In genomic region chr2:25589676-25590205, GRCh38 we compare ENCODE assay signal across 1 cellular context.
TF ChIP-seq lines count a peak whose summit lies in the region.

No MANE protein-coding gene starts in this region.

TF ChIP-seq in H1, 55 proteins besides CTCF, POLR2A, EP300 and RAD21:
- no peak for TF ChIP-seq MAX (IDR thresholded peaks at IDR 0.05)
- TF ChIP-seq POLR2AphosphoS5 (IDR thresholded peaks at IDR 0.05; ENCODE audit: low read depth, low read length) = no peak; the same call in 1 of the 2 replicates
- TF ChIP-seq RBBP5 (IDR thresholded peaks at IDR 0.05; ENCODE audit: borderline replicate concordance, low read depth, low read length) = no peak
- no peak for TF ChIP-seq ATF3 (IDR thresholded peaks at IDR 0.05; ENCODE audit: insufficient read depth, low read depth, low read length)
- no peak for TF ChIP-seq YY1 (IDR thresholded peaks at IDR 0.05; ENCODE audit: low read depth, low read length)
- no peak for TF ChIP-seq SIN3A (conservative IDR thresholded peaks at IDR 0.05 in 1 of 2, IDR thresholded peaks at IDR 0.05 in 1 of 2; ENCODE audit: low read depth in 1 of 2, low read length in 2 of 2)
- TF ChIP-seq BRCA1 (IDR thresholded peaks at IDR 0.05; ENCODE audit: low read depth, low read length) = no peak
- TF ChIP-seq RNF2 (IDR thresholded peaks at IDR 0.05; ENCODE audit: borderline replicate concordance, low read depth, low read length, missing control alignments, poor library complexity, severe bottlenecking) = no peak
- no peak for TF ChIP-seq KDM1A (IDR thresholded peaks at IDR 0.05; ENCODE audit: borderline replicate concordance, low read length)
- TF ChIP-seq SP4 (IDR thresholded peaks at IDR 0.05; ENCODE audit: low read length) = no peak
- TF ChIP-seq RXRA (IDR thresholded peaks at IDR 0.05; ENCODE audit: insufficient read depth, low read depth, low read length) = no peak
- TF ChIP-seq HDAC2 (IDR thresholded peaks at IDR 0.05; ENCODE audit: borderline replicate concordance in 1 of 2, low read depth in 2 of 2, low read length in 2 of 2) = no peak
- no peak for TF ChIP-seq GABPA (IDR thresholded peaks at IDR 0.05; ENCODE audit: borderline replicate concordance, insufficient read depth, low read length)
- TF ChIP-seq CBX5 (IDR thresholded peaks at IDR 0.05; ENCODE audit: low read depth, low read length) = no peak
- no peak for TF ChIP-seq E2F6 (IDR thresholded peaks at IDR 0.05)
- TF ChIP-seq SUZ12 (IDR thresholded peaks at IDR 0.05; ENCODE audit: low read length) = no peak
- no peak for TF ChIP-seq TEAD4 (IDR thresholded peaks at IDR 0.05; ENCODE audit: low read depth, low read length)
- TF ChIP-seq POU5F1 (IDR thresholded peaks at IDR 0.05; ENCODE audit: low read depth, low read length) = no peak
- no peak for TF ChIP-seq RFX5 (IDR thresholded peaks at IDR 0.05; ENCODE audit: borderline replicate concordance, low read depth, low read length)
- no peak for TF ChIP-seq PHF8 (conservative IDR thresholded peaks at IDR 0.05; ENCODE audit: low read depth, low read length)
